ENCODE assay signal across 27 cellular contexts in genomic region chr10:120541971-120542370, GRCh38.
"Had no signal": no experiment of that assay in that cellular context is flagged by ENCODE, and none has a peak within 500 bp of the region (broad histone marks: within the 10 kb centered on the region; RNA-seq: fewer than 3 reads in every experiment).

No MANE protein-coding gene starts in this region.

- DNase-seq: activated CD4-positive, alpha-beta T cell treated with anti-CD3 and anti-CD28 coated beads for 4 hours; activated CD4-positive, alpha-beta T cell treated with anti-CD3 and anti-CD28 coated beads, Interleukin-2, amount 50 U/mL, for 1 hour; activated CD4-positive, alpha-beta T cell treated with anti-CD3 and anti-CD28 coated beads, Interleukin-2, amount 50 U/mL, for 48 hours; activated CD4-positive, CD25-positive, alpha-beta regulatory T cell; activated CD4-positive, CD25-positive, alpha-beta regulatory T cell treated with anti-CD3 and anti-CD28 coated beads, Interleukin-2, amount 50 U/mL, for 72 hours; activated CD8-positive, alpha-beta memory T cell treated with anti-CD3 and anti-CD28 coated beads for 24 hours; activated CD8-positive, alpha-beta T cell treated with anti-CD3 and anti-CD28 coated beads for 36 hours; activated effector memory CD4-positive, alpha-beta T cell treated with Interleukin-2 at 50 U/mL for 16 hours; activated gamma-delta T cell treated with Interleukin-2 at 50 U/mL for 16 hours; activated naive CD4-positive, alpha-beta T cell treated with anti-CD3 and anti-CD28 coated beads, Interleukin-2, amount 50 U/mL, for 16 hours; activated naive CD4-positive, alpha-beta T cell treated with Interleukin-2 at 50 U/mL for 16 hours; activated T-cell treated with anti-CD3 and anti-CD28 coated beads, Interleukin-2, amount 50 U/mL, for 4 hours; amygdala; aorta; brain microvascular endothelial cell; cortex of kidney; dermis blood vessel endothelial cell; effector CD4-positive, alpha-beta T cell; effector memory CD8-positive, alpha-beta T cell; erythroblast; esophagus squamous epithelium; foreskin melanocyte; hippocampal formation; T-helper 1 cell; T-helper 17 cell; T1000 had no signal

- H3K4me3 ChIP-seq: esophagus squamous epithelium, gastroesophageal sphincter had no signal
